Comparison of ENCODE assay signal across 8 cellular contexts in genomic region chr12:16359512-16360491, GRCh38. TPM values are rescaled to one million over a fixed set of nuclear protein-coding genes. Genes with fewer than 3 reads are reported as not detected.
DNase-seq lines count a peak whose midpoint lies in the region; ATAC-seq lines count a peak whose summit lies in the region.

No MANE protein-coding gene starts in this region.

- peak; percentile 55 to 59 for ATAC-seq in left cardiac atrium
- no peak for ATAC-seq in stimulated activated naive CD8-positive, alpha-beta T cell treated with anti-CD3 and anti-CD28 coated beads, Interleukin-15, Interleukin-2, amounts not matched to agents 100 U/mL and 50 U/mL, for 24 hours

- intact Hi-C loops in left cardiac atrium (cut with DNase I) = loop anchor here in 1 of 2 donors (10.0 kb wide), 1 partner anchor 195 kb away; no protein-coding TSS in a partner anchor

- peak; percentile 48 for DNase-seq in activated CD4-positive, alpha-beta T cell treated with anti-CD3 and anti-CD28 coated beads for 48 hours
- DNase-seq in activated CD4-positive, alpha-beta T cell treated with anti-CD3 and anti-CD28 coated beads for 4 hours = no peak
- DNase-seq in HT1080 (ENCODE audit: low read depth) (peak; percentile 42), UCSD-AML1 (lab: John Stamatoyannopoulos, UW; ENCODE audit: unreplicated experiment) (peak; percentile 51), left cardiac atrium (peak; percentile 67), mesenteric fat pad (ENCODE audit: low spot score) (no peak), inferior parietal cortex (ENCODE audit: extremely low spot score) (no peak)
- DNase-seq in stimulated activated naive CD8-positive, alpha-beta T cell treated with anti-CD3 and anti-CD28 coated beads, Interleukin-15, Interleukin-2, amounts not matched to agents 100 U/mL and 50 U/mL, for 24 hours = peak; percentile 31

RNA-seq across cellular contexts. Expression of gene MGST1, which starts 12.4 kb away (rescaled TPM):
- 25.5 and 32.6 TPM in 2 replicates for total RNA-seq in HT1080 (2014; rRNA removed; shearing (Covaris generic))
- 111 and 115 TPM in 2 replicates for polyA plus RNA-seq in HT1080 (2015; cell fraction: cytosol; rRNA removed)
- 70.2 and 76.0 TPM in 2 replicates for polyA plus RNA-seq in HT1080 (2015; cell fraction: nucleus; rRNA removed)
- total RNA-seq in left cardiac atrium (100 to 1,000 TPM; 214 to 341 TPM), mesenteric fat pad (1,962 TPM)

Comparison
In these comparisons a context has a peak if more than half of its experiments do, and no peak if none do; other contexts are left out.
1. DNase-seq: peak in activated CD4-positive, alpha-beta T cell treated with anti-CD3 and anti-CD28 coated beads for 48 hours (single experiment), HT1080 (single experiment), UCSD-AML1 (single experiment), left cardiac atrium (single experiment) and stimulated activated naive CD8-positive, alpha-beta T cell treated with anti-CD3 and anti-CD28 coated beads, Interleukin-15, Interleukin-2, amounts not matched to agents 100 U/mL and 50 U/mL, for 24 hours (single experiment); none in activated CD4-positive, alpha-beta T cell treated with anti-CD3 and anti-CD28 coated beads for 4 hours (0 of 2), mesenteric fat pad (single experiment) and inferior parietal cortex (single experiment).